7 cellular contexts compared by ENCODE assay signal in genomic region chr5:161001142-161001541, GRCh38.
DNase-seq lines count a peak whose midpoint lies in the region; ATAC-seq, FAIRE-seq and TF ChIP-seq lines count a peak whose summit lies in the region.
"Not testable (repeated sequence)": the region's sequence is repeated elsewhere in the genome, so short reads cannot be mapped to it uniquely, and the experiment has no call there.

No MANE protein-coding gene starts in this region.

- ATAC-seq in GM18519 (IDR thresholded peaks at IDR 0.05; ENCODE audit: low FRiP score, unreplicated experiment) (peak; percentile 66), GM18909 (IDR thresholded peaks at IDR 0.05; ENCODE audit: poor library complexity, unreplicated experiment) (peak; percentile 55), GM21447 (IDR thresholded peaks at IDR 0.05; ENCODE audit: unreplicated experiment) (peak; percentile 46), GM21786 (IDR thresholded peaks at IDR 0.05; ENCODE audit: unreplicated experiment) (peak; percentile 57), HG03060 (IDR thresholded peaks at IDR 0.05; ENCODE audit: low read depth, unreplicated experiment) (peak; percentile 69), HG03442 (IDR thresholded peaks at IDR 0.05; ENCODE audit: unreplicated experiment) (peak; percentile 46)

- DNase-seq in GM12891 (ENCODE audit: insufficient read length, low spot score): not testable (repeated sequence)

- peak; percentile 13 for FAIRE-seq in GM12891 (lab: Jason Lieb, UNC)

- not testable (repeated sequence) for TF ChIP-seq POLR2A in GM12891 (IDR thresholded peaks at IDR 0.05; ENCODE audit: low read depth, low read length)

TF ChIP-seq in GM12891, 5 proteins besides CTCF, POLR2A, EP300 and RAD21:
- TF ChIP-seq SPI1 (IDR thresholded peaks at IDR 0.05; ENCODE audit: low read depth, low read length): peak; percentile 46; the same call in 1 of the 2 replicates
